19 cellular contexts compared by ENCODE assay signal in genomic region chr3:108953700-108954099, GRCh38. TPM values are rescaled to one million over a fixed set of nuclear protein-coding genes. Genes with fewer than 3 reads are reported as not detected.
DNase-seq lines count a peak whose midpoint lies in the region; ATAC-seq, FAIRE-seq and TF ChIP-seq lines count a peak whose summit lies in the region.
"Had no signal": no experiment of that assay in that cellular context is flagged by ENCODE, and none has a peak within 500 bp of the region (broad histone marks: within the 10 kb centered on the region; RNA-seq: fewer than 3 reads in every experiment).

Gene GUCA1C, minus strand, starts transcription at chr3:108953879. Its CDS starts 117 bp downstream, at chr3:108953762.

- peak within 1 kb of the TSS; percentile 35 for H2BK5ac ChIP-seq in mesenchymal stem cell (ENCODE audit: low read depth, low read length, poor library complexity, severe bottlenecking)

- H4K20me1 ChIP-seq in HCT116 (ENCODE audit: insufficient read depth) (no peaks in the 10 kb centered on the region), PC-9 (ENCODE audit: insufficient read depth) (no peaks in the 10 kb centered on the region), mammary epithelial cell (ENCODE audit: insufficient read depth, low read length) (no peaks in the 10 kb centered on the region)

- in situ Hi-C loops in mammary epithelial cell (cut with MboI; ENCODE audit: low sequenced_read_pairs in 2 of 2): no loop called here

- H3K4me2 ChIP-seq in HCT116 (ENCODE audit: low read length) (no peak within 1 kb of the TSS), PC-9 (no peak within 1 kb of the TSS), mammary epithelial cell (ENCODE audit: insufficient read depth, low read depth, low read length) (peak within 1 kb of the TSS; percentile 68), mesenchymal stem cell (ENCODE audit: low read length, poor library complexity, severe bottlenecking) (no peak within 1 kb of the TSS)
- H3K4me2 ChIP-seq: A549 had no signal

- H3K27me3 ChIP-seq in HCT116 (ENCODE audit: insufficient read depth, low read length): no peaks in the 10 kb centered on the region
- H3K27me3 ChIP-seq in PC-9 (ENCODE audit: insufficient read depth, low read depth): no peaks in the 10 kb centered on the region
- H3K27me3 ChIP-seq in mammary epithelial cell (ENCODE audit: insufficient read depth, low read length): no peaks in the 10 kb centered on the region
- H3K27me3 ChIP-seq in mesenchymal stem cell (ENCODE audit: control insufficient read depth in 1 of 2, insufficient read depth in 1 of 2, low read length in 2 of 2): no peaks in the 10 kb centered on the region
- H3K27me3 ChIP-seq in thyroid gland: no peaks in the 10 kb centered on the region

- no peak within 1 kb of the TSS for H3K18ac ChIP-seq in mesenchymal stem cell (ENCODE audit: low read depth in 1 of 2, low read length in 2 of 2)

- H2AFZ ChIP-seq in HCT116 (ENCODE audit: low read depth, low read length, poor library complexity, severe bottlenecking) (peak within 1 kb of the TSS; percentile 42), PC-9 (peak within 1 kb of the TSS; percentile 5; the same call in 1 of the 2 replicates), mammary epithelial cell (ENCODE audit: low read depth, low read length) (peak within 1 kb of the TSS; percentile 90), mesenchymal stem cell (ENCODE audit: low read depth, low read length) (no peak within 1 kb of the TSS)

- ATAC-seq in HCT116: no peak
- no peak for ATAC-seq in HG03025 (IDR thresholded peaks at IDR 0.05; ENCODE audit: low FRiP score, unreplicated experiment)
- no peak for ATAC-seq in stimulated activated naive CD8-positive, alpha-beta T cell treated with anti-CD3 and anti-CD28 coated beads, Interleukin-15, Interleukin-2, amounts not matched to agents 100 U/mL and 50 U/mL, for 24 hours
- ATAC-seq: A549 had no signal

- intact Hi-C loops in HCT116 (cut with micrococcal nuclease): no loop called here
- intact Hi-C loops in PC-9 (cut with micrococcal nuclease; ENCODE audit: unreplicated experiment): no loop called here
- intact Hi-C loops in mammary epithelial cell (cut with micrococcal nuclease): no loop called here
- intact Hi-C loops in thyroid gland (cut with DNase I): no loop called here
- intact Hi-C loops in kidney (cut with DNase I): no loop called here

- TF ChIP-seq CTCF in HCT116 (IDR thresholded peaks at IDR 0.05 in 2 of 3, conservative IDR thresholded peaks at IDR 0.05 in 1 of 3; ENCODE audit: borderline replicate concordance in 1 of 3, insufficient read depth in 1 of 3, low read depth in 2 of 3, low read length in 2 of 3): no peak
- TF ChIP-seq CTCF in PC-9 (conservative IDR thresholded peaks at IDR 0.05): no peak
- TF ChIP-seq CTCF in mammary epithelial cell (conservative IDR thresholded peaks at IDR 0.05 in 1 of 2, IDR thresholded peaks at IDR 0.05 in 1 of 2; ENCODE audit: extremely low read depth in 1 of 2, insufficient read depth in 1 of 2, low read depth in 1 of 2, low read length in 2 of 2): no peak
- no peak for TF ChIP-seq CTCF in thyroid gland (IDR thresholded peaks at IDR 0.05)
- TF ChIP-seq CTCF in kidney (IDR thresholded peaks at IDR 0.05; ENCODE audit: borderline replicate concordance, extremely low read depth, insufficient read depth): no peak

- FAIRE-seq in kidney (lab: Jason Lieb, UNC): no peak
- FAIRE-seq: A549, G401.6, GM12891, H54 had no signal

- H3K9me2 ChIP-seq in HCT116 (ENCODE audit: insufficient read depth): no peaks in the 10 kb centered on the region
- peaks cover 4% of the 10 kb centered on the region; the same call in 1 of the 2 replicates for H3K9me2 ChIP-seq in PC-9 (ENCODE audit: insufficient read depth)

- no peak within 1 kb of the TSS for H3K27ac ChIP-seq in HCT116 (ENCODE audit: low read depth, low read length)
- H3K27ac ChIP-seq in PC-9: no peak within 1 kb of the TSS
- H3K27ac ChIP-seq in mammary epithelial cell (ENCODE audit: insufficient read depth, low read depth, low read length): peak within 1 kb of the TSS; percentile 71
- peak within 1 kb of the TSS; percentile 88 for H3K27ac ChIP-seq in mesenchymal stem cell (ENCODE audit: low read length, poor library complexity, severe bottlenecking)
- H3K27ac ChIP-seq in thyroid gland: no peak within 1 kb of the TSS
- H3K27ac ChIP-seq in kidney (ENCODE audit: low read depth in 2 of 2, low read length in 2 of 2): no peak within 1 kb of the TSS
- H3K27ac ChIP-seq: A549, C4-2B, HL-60 had no signal

- no peak for DNase-seq in HCT116 (ENCODE audit: low read depth, low spot score)
- DNase-seq in PC-9: no peak
- no peak for DNase-seq in mammary epithelial cell
- no peak for DNase-seq in mesenchymal stem cell
- DNase-seq in thyroid gland: no peak
- DNase-seq in stimulated activated naive CD8-positive, alpha-beta T cell treated with anti-CD3 and anti-CD28 coated beads, Interleukin-15, Interleukin-2, amounts not matched to agents 100 U/mL and 50 U/mL, for 24 hours: no peak
- DNase-seq in kidney: no peak
- DNase-seq: BE2C; CD4-positive, alpha-beta memory T cell; DMS153; DMS79 treated with DMSO at 0.1 percent for 48 hours had no signal

- no peak within 1 kb of the TSS for H3K23ac ChIP-seq in mesenchymal stem cell (ENCODE audit: low read length in 2 of 2)

- CTCF ChIA-PET in HCT116 (lab: Charles Lee): no interaction called here
- CTCF ChIA-PET in PC-9 (lab: Charles Lee): no interaction called here
- CTCF ChIA-PET in mammary epithelial cell (lab: Charles Lee; ENCODE audit: low non-redundant PET): no interaction called here

- no peak for TF ChIP-seq RAD21 in HCT116 (IDR thresholded peaks at IDR 0.05; ENCODE audit: low read depth)

- RAD21 ChIA-PET in HCT116 (lab: Charles Lee; ENCODE audit: low non-redundant PET in 1 of 2, low total read pairs in 2 of 2, uncharacterized antibody in 2 of 2, unreplicated experiment in 2 of 2): no interaction called here

- no peaks in the 10 kb centered on the region for H3K79me1 ChIP-seq in mesenchymal stem cell (replicated peaks; ENCODE audit: low read length, poor library complexity, severe bottlenecking)

- peak within 1 kb of the TSS; percentile 84 for H2AK5ac ChIP-seq in mesenchymal stem cell (ENCODE audit: low read length, severe bottlenecking)

- H3K4me3 ChIP-seq in HCT116 (replicated peaks in 1 of 2; ENCODE audit: low read depth in 1 of 2, low read length in 2 of 2) (no peak within 1 kb of the TSS), PC-9 (no peak within 1 kb of the TSS), mammary epithelial cell (replicated peaks in 1 of 3; ENCODE audit: insufficient read depth in 1 of 3, low read depth in 2 of 3, low read length in 3 of 3) (peak within 1 kb of the TSS in 1 of 3 experiments; percentile 33), mesenchymal stem cell (ENCODE audit: insufficient read depth in 1 of 2, low read depth in 1 of 2, low read length in 2 of 2) (no peak within 1 kb of the TSS), thyroid gland (replicated peaks in 1 of 3) (no peak within 1 kb of the TSS), kidney (ENCODE audit: low read length in 2 of 2) (no peak within 1 kb of the TSS)
- H3K4me3 ChIP-seq: A549 had no signal

- POLR2A ChIA-PET in HCT116 (lab: Charles Lee) (no interaction called here), PC-9 (lab: Charles Lee; ENCODE audit: unreplicated experiment) (no interaction called here)

- H2BK12ac ChIP-seq in mesenchymal stem cell (ENCODE audit: low read length in 2 of 2): no peak within 1 kb of the TSS

- dilution Hi-C loops in mammary epithelial cell (cut with HindIII; ENCODE audit: low sequenced_read_pairs): no loop called here

- no TSS peak for BruUV-seq in HCT116 (replicated peaks; lab: Mats Ljungman, UMichigan)
- BruUV-seq in PC-9 (replicated peaks; lab: Mats Ljungman, UMichigan): no TSS peak
- BruUV-seq in mammary epithelial cell (replicated peaks; lab: Mats Ljungman, UMichigan): no TSS peak

- H3F3A ChIP-seq in PC-9 (ENCODE audit: insufficient read depth, low read depth): no peaks in the 10 kb centered on the region

- H3K9ac ChIP-seq in HCT116 (ENCODE audit: low read length): no peak within 1 kb of the TSS
- peak within 1 kb of the TSS; percentile 22 for H3K9ac ChIP-seq in mammary epithelial cell (ENCODE audit: insufficient read depth, low read length)
- no peak within 1 kb of the TSS for H3K9ac ChIP-seq in mesenchymal stem cell (ENCODE audit: low read length)
- H3K9ac ChIP-seq in kidney (ENCODE audit: low read length in 2 of 2): no peak within 1 kb of the TSS

- no peaks in the 10 kb centered on the region for H3K79me2 ChIP-seq in HCT116 (ENCODE audit: insufficient read depth, low read length)
- H3K79me2 ChIP-seq in PC-9 (ENCODE audit: low read depth): no peaks in the 10 kb centered on the region
- H3K79me2 ChIP-seq in mammary epithelial cell (ENCODE audit: insufficient read depth, low read length): no peaks in the 10 kb centered on the region

- H2BK120ac ChIP-seq in mesenchymal stem cell (ENCODE audit: low read depth, low read length): no peak within 1 kb of the TSS

- 100% methylated on average over 1 of the region's 1 CpG for WGBS in mammary epithelial cell (ENCODE audit: low coverage, missing lambda C conversion rate)
- WGBS in mesenchymal stem cell: 100% methylated on average over 1 of the region's 1 CpG
- 90 to 94% methylated on average over 1 of the region's 1 CpG for WGBS in thyroid gland, 2 donors

- no peaks in the 10 kb centered on the region for H3K4me1 ChIP-seq in HCT116 (ENCODE audit: control insufficient read depth in 1 of 2, insufficient read depth in 2 of 2, low read length in 2 of 2)
- H3K4me1 ChIP-seq in PC-9 (replicated peaks; ENCODE audit: insufficient read depth): no peaks in the 10 kb centered on the region
- peaks cover 25% of the 10 kb centered on the region for H3K4me1 ChIP-seq in mammary epithelial cell (ENCODE audit: insufficient read depth, low read length)
- H3K4me1 ChIP-seq in mesenchymal stem cell (ENCODE audit: control insufficient read depth, insufficient read depth, low read depth, low read length): no peaks in the 10 kb centered on the region
- H3K4me1 ChIP-seq in thyroid gland: no peaks in the 10 kb centered on the region
- H3K4me1 ChIP-seq in kidney (ENCODE audit: control insufficient read depth in 1 of 2, insufficient read depth in 1 of 2, low read depth in 1 of 2, low read length in 2 of 2): no peaks in the 10 kb centered on the region
- H3K4me1 ChIP-seq: A549, BE2C had no signal

- no peak within 1 kb of the TSS for H4K91ac ChIP-seq in mesenchymal stem cell (ENCODE audit: low read length)

- no peak within 1 kb of the TSS for H3K4ac ChIP-seq in mesenchymal stem cell (ENCODE audit: low read depth in 1 of 2, low read length in 2 of 2)

- H3K9me3 ChIP-seq in HCT116 (ENCODE audit: control insufficient read depth in 1 of 2, insufficient read depth in 1 of 2, low read depth in 1 of 2, low read length in 2 of 2) (no peaks in the 10 kb centered on the region), PC-9 (ENCODE audit: insufficient read depth, low read depth) (no peaks in the 10 kb centered on the region), mammary epithelial cell (replicated peaks; ENCODE audit: insufficient read depth, low read length) (no peaks in the 10 kb centered on the region), mesenchymal stem cell (ENCODE audit: control insufficient read depth, low read length) (no peaks in the 10 kb centered on the region), thyroid gland (no peaks in the 10 kb centered on the region), kidney (ENCODE audit: control insufficient read depth in 1 of 2, low read length in 2 of 2) (no peaks in the 10 kb centered on the region)
- H3K9me3 ChIP-seq: A549, BE2C had no signal

- no peaks in the 10 kb centered on the region for H3K36me3 ChIP-seq in HCT116 (ENCODE audit: control insufficient read depth in 1 of 2, insufficient read depth in 2 of 2, low read length in 2 of 2)
- no peaks in the 10 kb centered on the region for H3K36me3 ChIP-seq in PC-9 (ENCODE audit: low read depth)
- no peaks in the 10 kb centered on the region for H3K36me3 ChIP-seq in mammary epithelial cell (ENCODE audit: insufficient read depth, low read length)
- H3K36me3 ChIP-seq in mesenchymal stem cell (ENCODE audit: control insufficient read depth in 1 of 2, insufficient read depth in 2 of 2, low read depth in 1 of 2, low read length in 2 of 2): no peaks in the 10 kb centered on the region
- H3K36me3 ChIP-seq in thyroid gland: no peaks in the 10 kb centered on the region
- H3K36me3 ChIP-seq in kidney (ENCODE audit: control insufficient read depth in 1 of 2, insufficient read depth in 2 of 2, low read length in 2 of 2): no peaks in the 10 kb centered on the region
- H3K36me3 ChIP-seq: BE2C had no signal

- H4K8ac ChIP-seq in mesenchymal stem cell (ENCODE audit: low read length): no peak within 1 kb of the TSS

- no peak for TF ChIP-seq POLR2A in HCT116 (IDR thresholded peaks at IDR 0.05; ENCODE audit: borderline replicate concordance, extremely low read depth, insufficient read depth, insufficient read length)
- TF ChIP-seq POLR2A in thyroid gland (IDR thresholded peaks at IDR 0.05): no peak

- no peak within 1 kb of the TSS for H3K14ac ChIP-seq in mesenchymal stem cell (ENCODE audit: low read length in 2 of 2)

- H2BK15ac ChIP-seq in mesenchymal stem cell (ENCODE audit: low read depth, poor library complexity, severe bottlenecking): no peak within 1 kb of the TSS

RNA-seq across cellular contexts. Expression of gene GUCA1C, which starts in this region (rescaled TPM):
- not detected for total RNA-seq in HCT116 (2021; ENCODE audit: unreplicated experiment)
- not detected in 2 replicates for polyA plus RNA-seq in HCT116 (2012)
- total RNA-seq in PC-9 (2021): not detected in 2 replicates
- not detected for total RNA-seq in mammary epithelial cell
- polyA plus RNA-seq in mammary epithelial cell: 0.15 TPM
- polyA minus RNA-seq in mammary epithelial cell: not detected
- polyA plus RNA-seq in mesenchymal stem cell (2013, experiment 1 of 2): not detected
- not detected for polyA plus RNA-seq in mesenchymal stem cell (2013, experiment 2 of 2)
- not detected for total RNA-seq in thyroid gland
- not detected for total RNA-seq in kidney
- 2.7 TPM for polyA plus RNA-seq in kidney (ENCODE audit: insufficient read depth, low read depth, low replicate concordance)
- total RNA-seq: CD4-positive, alpha-beta memory T cell had no signal
- polyA plus RNA-seq: A549; AG04450; CD4-positive, alpha-beta memory T cell had no signal

Comparison
In these comparisons a context has a peak if more than half of its experiments do, and no peak if none do; other contexts are left out.
1. H3K27ac ChIP-seq: peak in mammary epithelial cell (single experiment) and mesenchymal stem cell (single experiment); none in HCT116 (single experiment), PC-9 (single experiment), thyroid gland (0 of 3) and kidney (0 of 2).